1 cellular context compared by ENCODE assay signal in the genomic region with DNA sequence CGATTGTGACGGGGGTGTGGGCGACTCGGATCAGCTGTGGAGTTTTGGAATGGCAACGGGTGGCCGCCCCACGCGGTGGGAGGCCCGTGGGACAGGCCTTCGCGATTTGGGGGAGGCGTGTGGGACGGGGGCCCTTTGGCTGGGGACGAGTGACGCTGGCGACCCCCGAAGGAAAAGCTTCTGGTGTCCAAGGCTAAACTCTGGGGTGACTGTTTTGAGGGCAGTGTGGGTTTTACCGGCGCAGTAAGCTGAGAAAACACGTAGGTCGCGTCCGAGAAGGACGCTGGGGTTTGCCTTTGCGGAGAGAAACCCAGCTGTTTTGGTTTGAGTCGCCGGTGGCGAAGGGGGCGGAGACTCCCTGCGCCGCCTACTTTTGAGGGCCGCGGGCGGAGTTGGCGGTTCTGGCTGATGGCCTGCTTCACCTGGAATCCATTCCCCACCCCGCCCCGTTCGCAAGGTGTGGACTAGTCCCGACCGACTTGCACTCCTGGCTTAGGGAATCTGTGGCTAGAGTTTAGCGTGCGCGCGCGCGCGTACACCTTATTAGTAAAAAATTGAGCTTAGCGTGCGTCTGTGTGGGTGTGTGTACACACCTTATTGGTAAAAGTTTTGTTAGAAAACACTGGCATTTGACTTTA.
TF ChIP-seq lines count a peak whose summit lies in the region.

No MANE protein-coding gene starts in this region.

TF ChIP-seq in K562, 482 proteins besides CTCF, POLR2A, EP300 and RAD21 (continued from another document):
- TF ChIP-seq ZBTB11 (CRISPR knock-in tag; IDR thresholded peaks at IDR 0.05), result peak in 1 of 3 experiments; percentile 23; a peak in 2 of 6 replicates
- peak; percentile 58 for TF ChIP-seq POLR2G (IDR thresholded peaks at IDR 0.05; ENCODE audit: low read depth, low read length)
- peak in 2 of 3 experiments; percentile 70 to 78 for TF ChIP-seq YY1 (IDR thresholded peaks at IDR 0.05; ENCODE audit: borderline replicate concordance in 1 of 3, control insufficient read depth in 1 of 3, extremely low read depth in 1 of 3, insufficient read depth in 3 of 3, insufficient read length in 1 of 3, insufficient replicate concordance in 2 of 3, low read depth in 1 of 3, low read length in 2 of 3)
- no peak for TF ChIP-seq ARNT (IDR thresholded peaks at IDR 0.05)
- peak; percentile 81 for TF ChIP-seq ARID4B (CRISPR knock-in tag; IDR thresholded peaks at IDR 0.05)
- no peak for TF ChIP-seq ETV6 (IDR thresholded peaks at IDR 0.05; ENCODE audit: borderline replicate concordance in 1 of 2, low read depth in 2 of 2, low read length in 1 of 2)
- no peak for TF ChIP-seq ETV6 (CRISPR knock-in tag; IDR thresholded peaks at IDR 0.05; ENCODE audit: borderline replicate concordance)
- TF ChIP-seq MBD2 (IDR thresholded peaks at IDR 0.05; ENCODE audit: borderline replicate concordance, low read depth), result peak; percentile 24; the same call in 1 of the 2 replicates
